In genomic region chr10:74813860-74814259, GRCh38 we compare ENCODE assay signal across 27 cellular contexts.
"Had no signal": no experiment of that assay in that cellular context is flagged by ENCODE, and none has a peak within 500 bp of the region (broad histone marks: within the 10 kb centered on the region; RNA-seq: fewer than 3 reads in every experiment).

No MANE protein-coding gene starts in this region.

- H3K27ac Mint-ChIP-seq: activated CD4-positive, alpha-beta memory T cell treated with anti-CD3 and anti-CD28 coated beads, Interleukin-2, amount 10 ng/mL, durations not matched to agents 7 days and 5 days; activated CD4-positive, alpha-beta T cell treated with anti-CD3 and anti-CD28 coated beads, Interleukin-2, amount 10 ng/mL, durations not matched to agents 24 days and 14 days; activated T-cell treated with anti-CD3 and anti-CD28 coated beads, Interleukin-2, amount 50 U/mL, for 24 hours; naive thymus-derived CD4-positive, alpha-beta T cell; T-helper 1 cell treated with Interleukin-12 subunit alpha and Interleukin-12 subunit beta and Interleukin-4 antibody, amounts not matched to agents 30 μg/mL and 1 μg/mL, for 36 hours; type B pancreatic cell had no signal

- H3K36me3 Mint-ChIP-seq: type B pancreatic cell had no signal

- H3K4me3 Mint-ChIP-seq: activated CD4-positive, alpha-beta memory T cell treated with anti-CD3 and anti-CD28 coated beads, Interleukin-2, amount 10 ng/mL, durations not matched to agents 7 days and 5 days; activated CD4-positive, alpha-beta T cell treated with anti-CD3 and anti-CD28 coated beads, Interleukin-2, amount 10 ng/mL, durations not matched to agents 24 days and 14 days; activated T-cell treated with anti-CD3 and anti-CD28 coated beads, Interleukin-2, amount 50 U/mL, for 24 hours; naive thymus-derived CD4-positive, alpha-beta T cell; T-helper 1 cell treated with Interleukin-12 subunit alpha and Interleukin-12 subunit beta and Interleukin-4 antibody, amounts not matched to agents 30 μg/mL and 1 μg/mL, for 36 hours; type B pancreatic cell had no signal

- DNase-seq: activated CD4-positive, alpha-beta memory T cell treated with anti-CD3 and anti-CD28 coated beads, Interleukin-2, amount 10 ng/mL, durations not matched to agents 7 days and 5 days; activated CD4-positive, alpha-beta T cell treated with anti-CD3 and anti-CD28 coated beads, Interleukin-2, amount 10 ng/mL, durations not matched to agents 24 days and 14 days; activated CD4-positive, CD25-positive, alpha-beta regulatory T cell treated with anti-CD3 and anti-CD28 coated beads, Interleukin-2, amount 50 U/mL, for 72 hours; activated CD8-positive, alpha-beta memory T cell treated with anti-CD3 and anti-CD28 coated beads, Interleukin-2, amount 50 U/mL, for 48 hours; activated gamma-delta T cell treated with Interleukin-2 at 50 U/mL for 16 hours; activated naive CD4-positive, alpha-beta T cell treated with anti-CD3 and anti-CD28 coated beads, Interleukin-2, amount 50 U/mL, for 16 hours; activated T-cell treated with anti-CD3 and anti-CD28 coated beads, Interleukin-2, amount 50 U/mL, for 24 hours; amygdala; central memory CD4-positive, alpha-beta T cell; esophagus squamous epithelium; midbrain; naive thymus-derived CD4-positive, alpha-beta T cell; right lobe of liver; stimulated activated CD4-positive, alpha-beta T cell treated with anti-CD3 and anti-CD28 coated beads, Interleukin-12 subunit alpha, Interleukin-12 subunit beta, amount 100 ng/mL, for 4 hours; stimulated activated CD4-positive, alpha-beta T cell treated with anti-CD3 and anti-CD28 coated beads, Interleukin-4, amount 100 ng/mL, for 1 hour; stimulated activated naive CD8-positive, alpha-beta T cell treated with anti-CD3 and anti-CD28 coated beads, Interleukin-15, Interleukin-2, amounts not matched to agents 100 U/mL and 50 U/mL, for 24 hours; T-helper 9 cell had no signal

- H3K27me3 ChIP-seq: breast epithelium, right lobe of liver, vagina had no signal

- H3K4me1 Mint-ChIP-seq: activated CD4-positive, alpha-beta T cell treated with anti-CD3 and anti-CD28 coated beads, Interleukin-2, amount 10 ng/mL, durations not matched to agents 24 days and 14 days had no signal

- H3K9me3 Mint-ChIP-seq: activated CD4-positive, alpha-beta T cell treated with anti-CD3 and anti-CD28 coated beads, Interleukin-2, amount 10 ng/mL, durations not matched to agents 24 days and 14 days had no signal

- FAIRE-seq: frontal cortex, TTC549 had no signal

- H3K4me1 ChIP-seq: breast epithelium, esophagus squamous epithelium, right lobe of liver, vagina had no signal

- H3K9me3 ChIP-seq: breast epithelium, right lobe of liver, thoracic aorta, vagina had no signal

- H3K36me3 ChIP-seq: breast epithelium, esophagus squamous epithelium, right lobe of liver, thoracic aorta, vagina had no signal

- H3K27me3 Mint-ChIP-seq: activated CD4-positive, alpha-beta memory T cell treated with anti-CD3 and anti-CD28 coated beads, Interleukin-2, amount 10 ng/mL, durations not matched to agents 7 days and 5 days; activated CD4-positive, alpha-beta T cell treated with anti-CD3 and anti-CD28 coated beads, Interleukin-2, amount 10 ng/mL, durations not matched to agents 24 days and 14 days; activated T-cell treated with anti-CD3 and anti-CD28 coated beads, Interleukin-2, amount 50 U/mL, for 24 hours; naive thymus-derived CD4-positive, alpha-beta T cell; type B pancreatic cell had no signal

- H3K4me3 ChIP-seq: breast epithelium, esophagus squamous epithelium, right lobe of liver, skin epidermis, thoracic aorta, vagina had no signal

- H3K27ac ChIP-seq: breast epithelium, epithelial cell of prostate, esophagus squamous epithelium, right lobe of liver, skin epidermis, thoracic aorta, vagina, VCaP had no signal

- ATAC-seq: naive thymus-derived CD4-positive, alpha-beta T cell; stimulated activated naive CD8-positive, alpha-beta T cell treated with anti-CD3 and anti-CD28 coated beads, Interleukin-15, Interleukin-2, amounts not matched to agents 100 U/mL and 50 U/mL, for 24 hours had no signal
